ENCODE assay signal across 9 cellular contexts in the genomic region with DNA sequence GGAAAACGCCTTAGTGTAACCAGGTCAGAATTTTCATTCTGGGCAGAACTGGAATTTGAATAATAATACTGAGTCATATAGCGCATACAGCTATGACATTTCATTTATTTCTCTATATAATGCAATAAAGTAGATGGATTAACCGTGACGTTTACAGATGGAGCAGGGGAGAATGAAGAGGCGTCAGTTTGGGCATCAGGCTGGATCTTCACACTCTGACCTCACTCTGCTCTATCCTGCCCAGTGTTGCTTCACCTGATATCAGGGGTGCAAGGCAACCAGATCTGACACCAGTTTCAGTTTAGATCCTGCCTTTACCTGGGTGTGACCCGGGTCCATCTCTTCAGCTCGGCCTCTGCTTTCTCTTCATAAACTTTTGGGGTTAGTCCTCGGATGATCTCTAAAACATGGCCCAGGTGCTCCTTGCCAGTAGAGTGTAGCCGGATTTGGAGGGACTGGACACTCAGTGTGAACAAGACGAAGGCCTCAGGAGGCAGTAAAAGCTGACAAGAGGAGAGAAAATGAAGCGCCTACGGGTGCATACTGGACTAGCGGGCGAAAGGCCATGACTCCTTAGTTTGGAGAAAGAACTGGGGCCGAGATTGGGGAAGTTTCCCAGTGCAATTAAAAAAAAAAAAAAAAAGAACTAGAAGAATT. TPM values are rescaled to one million over a fixed set of nuclear protein-coding genes. Genes with fewer than 3 reads are reported as not detected.
DNase-seq lines count a peak whose midpoint lies in the region; ATAC-seq lines count a peak whose summit lies in the region.
"Had no signal": no experiment of that assay in that cellular context is flagged by ENCODE, and none has a peak within 500 bp of the region (broad histone marks: within the 10 kb centered on the region; RNA-seq: fewer than 3 reads in every experiment).

No MANE protein-coding gene starts in this region.

- H3K4me1 ChIP-seq in effector memory CD4-positive, alpha-beta T cell (ENCODE audit: control insufficient read depth, insufficient read depth, low read length, poor library complexity, severe bottlenecking): peaks cover 49% of the 10 kb centered on the region

- H3K27me3 Mint-ChIP-seq in activated T-cell treated with anti-CD3 and anti-CD28 coated beads, Interleukin-2, amount 50 U/mL, for 24 hours: no peaks in the 10 kb centered on the region
- no peaks in the 10 kb centered on the region for H3K27me3 Mint-ChIP-seq in natural killer cell treated with Interleukin-12 subunit alpha and Interleukin-12 subunit beta and Interleukin-15 and Interleukin-18, amount 100 ng/mL, for 72 hours

- no peaks in the 10 kb centered on the region for H3K27me3 ChIP-seq in effector memory CD4-positive, alpha-beta T cell (replicated peaks; ENCODE audit: control insufficient read depth, insufficient read depth, low read length, poor library complexity, severe bottlenecking)

- no peak for DNase-seq in activated T-cell treated with anti-CD3 and anti-CD28 coated beads, Interleukin-2, amount 50 U/mL, for 24 hours
- no peak for DNase-seq in activated T-cell treated with anti-CD3 and anti-CD28 coated beads, Interleukin-2, amount 50 U/mL, for 1 hour
- DNase-seq in NK-92 (lab: John Stamatoyannopoulos, UW; ENCODE audit: unreplicated experiment): peak; percentile 9
- DNase-seq in effector memory CD4-positive, alpha-beta T cell: no peak
- peak; percentile 54 for DNase-seq in natural killer cell treated with Interleukin-12 subunit alpha and Interleukin-12 subunit beta and Interleukin-15 and Interleukin-18, amount 100 ng/mL, for 72 hours (ENCODE audit: low spot score)
- DNase-seq in HK-2 (ENCODE audit: unreplicated experiment): no peak
- DNase-seq in NCI-H748 (lab: John Stamatoyannopoulos, UW; ENCODE audit: unreplicated experiment): no peak
- DNase-seq in D341Med (ENCODE audit: low spot score): no peak

- H3K36me3 Mint-ChIP-seq in activated T-cell treated with anti-CD3 and anti-CD28 coated beads, Interleukin-2, amount 50 U/mL, for 24 hours (ENCODE audit: low read depth): no peaks in the 10 kb centered on the region
- no peaks in the 10 kb centered on the region for H3K36me3 Mint-ChIP-seq in natural killer cell treated with Interleukin-12 subunit alpha and Interleukin-12 subunit beta and Interleukin-15 and Interleukin-18, amount 100 ng/mL, for 72 hours

- peak overlapping the region; percentile 100 for H3K4me3 ChIP-seq in effector memory CD4-positive, alpha-beta T cell (ENCODE audit: insufficient read depth, low read depth, low read length, poor library complexity, severe bottlenecking)

- peak overlapping the region; percentile 98 for H3K27ac ChIP-seq in effector memory CD4-positive, alpha-beta T cell (ENCODE audit: insufficient read depth, low read length, poor library complexity, severe bottlenecking)

- ATAC-seq in natural killer cell treated with Interleukin-12 subunit alpha and Interleukin-12 subunit beta and Interleukin-15 and Interleukin-18, amount 100 ng/mL, for 72 hours: no peak

- peaks cover 47% of the 10 kb centered on the region for H3K4me1 Mint-ChIP-seq in activated T-cell treated with anti-CD3 and anti-CD28 coated beads, Interleukin-2, amount 50 U/mL, for 24 hours (ENCODE audit: low read depth)
- peaks cover 50 to 53% of the 10 kb centered on the region in 2 donors for H3K4me1 Mint-ChIP-seq in natural killer cell treated with Interleukin-12 subunit alpha and Interleukin-12 subunit beta and Interleukin-15 and Interleukin-18, amount 100 ng/mL, for 72 hours (ENCODE audit: low read depth in 2 of 2)

- peak overlapping the region; percentile 92 for H3K27ac Mint-ChIP-seq in activated T-cell treated with anti-CD3 and anti-CD28 coated beads, Interleukin-2, amount 50 U/mL, for 24 hours
- peak overlapping the region; percentile 93 to 99 for H3K27ac Mint-ChIP-seq in natural killer cell treated with Interleukin-12 subunit alpha and Interleukin-12 subunit beta and Interleukin-15 and Interleukin-18, amount 100 ng/mL, for 72 hours

- no peaks in the 10 kb centered on the region for H3K9me3 ChIP-seq in effector memory CD4-positive, alpha-beta T cell (ENCODE audit: control insufficient read depth, low read length)

- H3K36me3 ChIP-seq in effector memory CD4-positive, alpha-beta T cell (ENCODE audit: control insufficient read depth, insufficient read depth, low read length): no peaks in the 10 kb centered on the region

- H3K9me3 Mint-ChIP-seq in activated T-cell treated with anti-CD3 and anti-CD28 coated beads, Interleukin-2, amount 50 U/mL, for 24 hours: no peaks in the 10 kb centered on the region
- no peaks in the 10 kb centered on the region for H3K9me3 Mint-ChIP-seq in natural killer cell treated with Interleukin-12 subunit alpha and Interleukin-12 subunit beta and Interleukin-15 and Interleukin-18, amount 100 ng/mL, for 72 hours

- peak overlapping the region; percentile 82 for H3K4me3 Mint-ChIP-seq in activated T-cell treated with anti-CD3 and anti-CD28 coated beads, Interleukin-2, amount 50 U/mL, for 24 hours
- H3K4me3 Mint-ChIP-seq in natural killer cell treated with Interleukin-12 subunit alpha and Interleukin-12 subunit beta and Interleukin-15 and Interleukin-18, amount 100 ng/mL, for 72 hours: peak overlapping the region; percentile 94

RNA-seq across cellular contexts. Expression of gene ZYX, which starts 1.4 kb away (rescaled TPM):
- total RNA-seq in natural killer cell treated with Interleukin-12 subunit alpha and Interleukin-12 subunit beta and Interleukin-15 and Interleukin-18, amount 100 ng/mL, for 72 hours: 100 to 1,000 TPM in 1 of 2 donors, 10 to 100 TPM in 1; 81.6 to 114 TPM

RNA-seq across cellular contexts. Expression of gene FAM131B, which starts 17.2 kb away (rescaled TPM):
- total RNA-seq in natural killer cell treated with Interleukin-12 subunit alpha and Interleukin-12 subunit beta and Interleukin-15 and Interleukin-18, amount 100 ng/mL, for 72 hours: 1 to 10 TPM; 2.9 TPM

RNA-seq across cellular contexts. Expression of gene EPHA1, which starts 28.9 kb away (rescaled TPM):
- under 1 TPM in 1 of 2 donors, not detected in 1; 0.21 TPM for total RNA-seq in natural killer cell treated with Interleukin-12 subunit alpha and Interleukin-12 subunit beta and Interleukin-15 and Interleukin-18, amount 100 ng/mL, for 72 hours
- total RNA-seq: Daoy had no signal

Comparison
In these comparisons a context has a peak if more than half of its experiments do, and no peak if none do; other contexts are left out.
1. DNase-seq: peak in NK-92 (single experiment) and natural killer cell treated with Interleukin-12 subunit alpha and Interleukin-12 subunit beta and Interleukin-15 and Interleukin-18, amount 100 ng/mL, for 72 hours (single experiment); none in activated T-cell treated with anti-CD3 and anti-CD28 coated beads, Interleukin-2, amount 50 U/mL, for 24 hours (single experiment), activated T-cell treated with anti-CD3 and anti-CD28 coated beads, Interleukin-2, amount 50 U/mL, for 1 hour (single experiment), effector memory CD4-positive, alpha-beta T cell (0 of 3), HK-2 (single experiment), NCI-H748 (single experiment) and D341Med (single experiment).